ENCODE assay signal across 10 cellular contexts in the genomic region with DNA sequence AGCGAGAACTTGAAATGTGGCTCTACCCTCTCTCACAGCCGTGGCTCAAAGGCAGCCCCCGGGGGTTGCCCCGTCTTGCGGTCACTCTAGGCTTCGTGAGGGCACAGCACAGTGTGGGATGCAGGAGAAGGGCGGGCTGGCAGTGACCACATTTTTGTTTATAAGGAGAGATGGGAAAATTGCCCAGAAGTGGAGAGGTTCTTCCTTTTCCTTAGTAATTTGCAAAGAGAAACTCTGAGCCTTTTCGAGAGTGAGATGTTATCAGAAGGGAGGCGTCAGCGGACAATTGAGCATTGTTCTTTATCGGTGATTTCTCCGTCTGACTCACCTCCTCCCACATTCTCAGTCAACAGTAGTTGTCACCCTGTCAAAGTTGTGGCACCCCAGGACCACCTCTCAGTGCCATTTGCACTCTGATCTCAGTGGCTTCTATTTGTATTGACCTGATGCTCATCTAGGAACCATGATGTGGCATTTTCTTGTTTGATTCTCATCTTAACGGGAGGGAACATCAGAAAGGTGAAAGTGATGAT.
DNase-seq lines count a peak whose midpoint lies in the region; ATAC-seq and TF ChIP-seq lines count a peak whose summit lies in the region.
"Had no signal": no experiment of that assay in that cellular context is flagged by ENCODE, and none has a peak within 500 bp of the region (broad histone marks: within the 10 kb centered on the region; RNA-seq: fewer than 3 reads in every experiment).

No MANE protein-coding gene starts in this region.

- no peak for ATAC-seq in GM19395 (IDR thresholded peaks at IDR 0.05; ENCODE audit: unreplicated experiment)

- peaks cover 6% of the 10 kb centered on the region for H3K4me1 Mint-ChIP-seq in activated CD4-positive, alpha-beta T cell treated with anti-CD3 and anti-CD28 coated beads, Interleukin-2, amount 10 ng/mL, durations not matched to agents 7 days and 5 days

- CTCF ChIA-PET in activated CD4-positive, alpha-beta T cell treated with anti-CD3 and anti-CD28 coated beads, Interleukin-2, amount 10 ng/mL, durations not matched to agents 7 days and 5 days (lab: Charles Lee), result no interaction called here

- peak; percentile 26 to 39 for DNase-seq in activated CD4-positive, alpha-beta T cell treated with anti-CD3 and anti-CD28 coated beads, Interleukin-2, amount 50 U/mL, for 48 hours
- DNase-seq in activated CD4-positive, alpha-beta T cell treated with anti-CD3 and anti-CD28 coated beads, Interleukin-2, amount 10 ng/mL, durations not matched to agents 7 days and 5 days, result no peak
- DNase-seq in NCI-H1048 (lab: John Stamatoyannopoulos, UW) (peak; percentile 51), epithelial cell of esophagus (ENCODE audit: low read depth) (peak; percentile 49), NOMO-1 (lab: John Stamatoyannopoulos, UW; ENCODE audit: unreplicated experiment in 2 of 2) (no peak)
- DNase-seq in stimulated activated CD8-positive, alpha-beta memory T cell treated with anti-CD3 and anti-CD28 coated beads, Interleukin-4, amount 100 ng/mL, for 48 hours, result peak; percentile 50
- no peak for DNase-seq in NK-92 treated with Interleukin-12 subunit alpha and Interleukin-12 subunit beta, amount 100 ng/mL, for 24 hours (lab: John Stamatoyannopoulos, UW)
- DNase-seq: kidney, NCI-H187 had no signal

- no peak overlapping the region for H3K27ac Mint-ChIP-seq in activated CD4-positive, alpha-beta T cell treated with anti-CD3 and anti-CD28 coated beads, Interleukin-2, amount 10 ng/mL, durations not matched to agents 7 days and 5 days

- POLR2A ChIA-PET in activated CD4-positive, alpha-beta T cell treated with anti-CD3 and anti-CD28 coated beads, Interleukin-2, amount 10 ng/mL, durations not matched to agents 7 days and 5 days (lab: Charles Lee), result no interaction called here

- no peak overlapping the region for H3K4me3 ChIP-seq in epithelial cell of esophagus (ENCODE audit: low read length)

- H3K27me3 Mint-ChIP-seq in activated CD4-positive, alpha-beta T cell treated with anti-CD3 and anti-CD28 coated beads, Interleukin-2, amount 10 ng/mL, durations not matched to agents 7 days and 5 days, result peaks cover 16% of the 10 kb centered on the region

- no peaks in the 10 kb centered on the region for H3K9me3 Mint-ChIP-seq in activated CD4-positive, alpha-beta T cell treated with anti-CD3 and anti-CD28 coated beads, Interleukin-2, amount 10 ng/mL, durations not matched to agents 7 days and 5 days

- H3K36me3 Mint-ChIP-seq in activated CD4-positive, alpha-beta T cell treated with anti-CD3 and anti-CD28 coated beads, Interleukin-2, amount 10 ng/mL, durations not matched to agents 7 days and 5 days (ENCODE audit: low read depth), result no peaks in the 10 kb centered on the region

- H3K4me3 Mint-ChIP-seq in activated CD4-positive, alpha-beta T cell treated with anti-CD3 and anti-CD28 coated beads, Interleukin-2, amount 10 ng/mL, durations not matched to agents 7 days and 5 days, result no peak overlapping the region

- no peak for TF ChIP-seq CTCF in epithelial cell of esophagus (IDR thresholded peaks at IDR 0.05; ENCODE audit: insufficient read depth, low read depth, low read length, missing control alignments)

Comparison
In these comparisons a context has a peak if more than half of its experiments do, and no peak if none do; other contexts are left out.
1. DNase-seq: peak in activated CD4-positive, alpha-beta T cell treated with anti-CD3 and anti-CD28 coated beads, Interleukin-2, amount 50 U/mL, for 48 hours (2 of 2), NCI-H1048 (single experiment), epithelial cell of esophagus (single experiment) and stimulated activated CD8-positive, alpha-beta memory T cell treated with anti-CD3 and anti-CD28 coated beads, Interleukin-4, amount 100 ng/mL, for 48 hours (single experiment); none in activated CD4-positive, alpha-beta T cell treated with anti-CD3 and anti-CD28 coated beads, Interleukin-2, amount 10 ng/mL, durations not matched to agents 7 days and 5 days (single experiment), NOMO-1 (0 of 2) and NK-92 treated with Interleukin-12 subunit alpha and Interleukin-12 subunit beta, amount 100 ng/mL, for 24 hours (single experiment).